ENCODE assay signal across 18 cellular contexts in genomic region chr10:103576862-103577261, GRCh38.
DNase-seq lines count a peak whose midpoint lies in the region; ATAC-seq lines count a peak whose summit lies in the region.
"Had no signal": no experiment of that assay in that cellular context is flagged by ENCODE, and none has a peak within 500 bp of the region (broad histone marks: within the 10 kb centered on the region; RNA-seq: fewer than 3 reads in every experiment).

No MANE protein-coding gene starts in this region.

- ATAC-seq in left lobe of liver (peak; percentile 81), GM18868 (IDR thresholded peaks at IDR 0.05; ENCODE audit: unreplicated experiment) (no peak), GM19023 (IDR thresholded peaks at IDR 0.05; ENCODE audit: unreplicated experiment) (no peak)
- ATAC-seq: lower lobe of right lung; naive thymus-derived CD8-positive, alpha-beta T cell had no signal

- DNase-seq in NCI-H2171 treated with DMSO at 0.1 percent for 48 hours (lab: John Stamatoyannopoulos, UW) (peak; percentile 53), NCI-H2171 (lab: John Stamatoyannopoulos, UW) (no peak), NCI-H510A (lab: John Stamatoyannopoulos, UW) (peak; percentile 91), left lobe of liver (ENCODE audit: low spot score) (peak; percentile 58), RPMI8226 (no peak)
- DNase-seq in activated CD4-positive, alpha-beta T cell treated with anti-CD3 and anti-CD28 coated beads for 1 hour: no peak
- DNase-seq: activated CD4-positive, alpha-beta T cell treated with anti-CD3 and anti-CD28 coated beads, Interleukin-2, amount 50 U/mL, for 48 hours; activated naive CD8-positive, alpha-beta T cell treated with anti-CD3 and anti-CD28 coated beads for 36 hours; CD4-positive, CD25-positive, alpha-beta regulatory T cell; dermis blood vessel endothelial cell; lower lobe of right lung; naive thymus-derived CD8-positive, alpha-beta T cell; NCI-H187; NK-92 treated with Interleukin-12 subunit alpha and Interleukin-12 subunit beta, amount 100 ng/mL, for 24 hours; spleen; thyroid gland had no signal

Comparison
In these comparisons a context has a peak if more than half of its experiments do, and no peak if none do; other contexts are left out.
1. DNase-seq: peak in NCI-H2171 treated with DMSO at 0.1 percent for 48 hours (single experiment), NCI-H510A (single experiment) and left lobe of liver (single experiment); none in NCI-H2171 (single experiment), RPMI8226 (single experiment) and activated CD4-positive, alpha-beta T cell treated with anti-CD3 and anti-CD28 coated beads for 1 hour (single experiment).